ENCODE assay signal across 23 cellular contexts in genomic region chr19:43331435-43332010, GRCh38. TPM values are rescaled to one million over a fixed set of nuclear protein-coding genes. Genes with fewer than 3 reads are reported as not detected.
"Had no signal": no experiment of that assay in that cellular context is flagged by ENCODE, and none has a peak within 500 bp of the region (broad histone marks: within the 10 kb centered on the region; RNA-seq: fewer than 3 reads in every experiment).

No MANE protein-coding gene starts in this region.

- H3K4me1 ChIP-seq: sigmoid colon, testis had no signal

- ATAC-seq: activated T-cell treated with anti-CD3 and anti-CD28 coated beads, Interleukin-2, amount 50 U/mL, for 72 hours; left ventricle myocardium superior had no signal

- H3K4me1 Mint-ChIP-seq: nephron progenitor cell; stimulated activated memory B cell treated with anti-CD40 and anti-IgM and Interleukin-4, amounts not matched to agents 10 μg/mL and 1 μg/mL and 100 μg/mL, for 72 hours had no signal

- H3K36me3 Mint-ChIP-seq: immature natural killer cell; stimulated activated memory B cell treated with anti-CD40 and anti-IgM and Interleukin-4, amounts not matched to agents 10 μg/mL and 1 μg/mL and 100 μg/mL, for 72 hours; type B pancreatic cell had no signal

- H3K27ac ChIP-seq: brain microvascular endothelial cell, esophagus squamous epithelium, sigmoid colon, testis had no signal

- H3K27ac Mint-ChIP-seq: activated T-cell treated with anti-CD3 and anti-CD28 coated beads, Interleukin-2, amount 50 U/mL, for 72 hours; dendritic cell treated with granulocyte-macrophage colony-stimulating factor and Interleukin-4, amounts not matched to agents 40 ng/mL and 50 ng/mL, for 4 days; immature natural killer cell; nephron progenitor cell; stimulated activated memory B cell treated with anti-CD40 and anti-IgM and Interleukin-4, amounts not matched to agents 10 μg/mL and 1 μg/mL and 100 μg/mL, for 72 hours; type B pancreatic cell had no signal

- DNase-seq: activated CD4-positive, CD25-positive, alpha-beta regulatory T cell treated with anti-CD3 and anti-CD28 coated beads, Interleukin-2, amount 50 U/mL, for 72 hours; activated CD8-positive, alpha-beta memory T cell treated with anti-CD3 and anti-CD28 coated beads for 24 hours; activated effector memory CD4-positive, alpha-beta T cell treated with anti-CD3 and anti-CD28 coated beads, Interleukin-2, amount 50 U/mL, for 16 hours; activated naive CD4-positive, alpha-beta T cell treated with anti-CD3 and anti-CD28 coated beads, Interleukin-2, amount 50 U/mL, for 16 hours; activated T-cell treated with anti-CD3 and anti-CD28 coated beads, Interleukin-2, amount 50 U/mL, for 72 hours; aorta; brain microvascular endothelial cell; effector CD8-positive, alpha-beta T cell; esophagus squamous epithelium; immature natural killer cell; kidney glomerular epithelial cell; left ventricle myocardium superior; nephron progenitor cell; occipital lobe; posterior cingulate gyrus; sigmoid colon; stimulated activated CD4-positive, alpha-beta T cell treated with anti-CD3 and anti-CD28 coated beads, Interleukin-4, amount 100 ng/mL, for 24 hours; testis had no signal

- H3K4me3 Mint-ChIP-seq: activated T-cell treated with anti-CD3 and anti-CD28 coated beads, Interleukin-2, amount 50 U/mL, for 72 hours; central memory CD8-positive, alpha-beta T cell; dendritic cell treated with granulocyte-macrophage colony-stimulating factor and Interleukin-4, amounts not matched to agents 40 ng/mL and 50 ng/mL, for 4 days; immature natural killer cell; nephron progenitor cell; stimulated activated memory B cell treated with anti-CD40 and anti-IgM and Interleukin-4, amounts not matched to agents 10 μg/mL and 1 μg/mL and 100 μg/mL, for 72 hours; type B pancreatic cell had no signal

- FAIRE-seq: endothelial cell of umbilical vein had no signal

- H3K9me3 Mint-ChIP-seq: activated T-cell treated with anti-CD3 and anti-CD28 coated beads, Interleukin-2, amount 50 U/mL, for 72 hours; central memory CD8-positive, alpha-beta T cell; dendritic cell treated with granulocyte-macrophage colony-stimulating factor and Interleukin-4, amounts not matched to agents 40 ng/mL and 50 ng/mL, for 4 days; immature natural killer cell had no signal

- H3K9me3 ChIP-seq: esophagus squamous epithelium, sigmoid colon, testis had no signal

- H3K27me3 Mint-ChIP-seq: central memory CD8-positive, alpha-beta T cell; dendritic cell treated with granulocyte-macrophage colony-stimulating factor and Interleukin-4, amounts not matched to agents 40 ng/mL and 50 ng/mL, for 4 days; stimulated activated memory B cell treated with anti-CD40 and anti-IgM and Interleukin-4, amounts not matched to agents 10 μg/mL and 1 μg/mL and 100 μg/mL, for 72 hours; type B pancreatic cell had no signal

- H3K4me3 ChIP-seq: sigmoid colon, testis had no signal

- H3K36me3 ChIP-seq: brain microvascular endothelial cell, esophagus squamous epithelium, sigmoid colon had no signal

RNA-seq across cellular contexts. Expression of gene CD177, which starts 22.0 kb away (rescaled TPM):
- total RNA-seq: activated T-cell treated with anti-CD3 and anti-CD28 coated beads, Interleukin-2, amount 50 U/mL, for 72 hours had no signal
